32 cellular contexts compared by ENCODE assay signal in genomic region chr17:40493697-40494096, GRCh38. TPM values are rescaled to one million over a fixed set of nuclear protein-coding genes. Genes with fewer than 3 reads are reported as not detected.
A peak's percentile ranks its signal among the peaks of the same experiment; 100 is the strongest.
DNase-seq lines count a peak whose midpoint lies in the region; ATAC-seq, FAIRE-seq and TF ChIP-seq lines count a peak whose summit lies in the region.
"Had no signal": no experiment of that assay in that cellular context is flagged by ENCODE, and none has a peak within 500 bp of the region (broad histone marks: within the 10 kb centered on the region; RNA-seq: fewer than 3 reads in every experiment).

No MANE protein-coding gene starts in this region.

- H3K9me3 Mint-ChIP-seq in HFFc6 = no peaks in the 10 kb centered on the region
- H3K9me3 Mint-ChIP-seq: activated naive CD4-positive, alpha-beta T cell treated with anti-CD3 and anti-CD28 coated beads, Interleukin-2, amount 50 U/mL, for 24 hours; activated T-helper 2 cell treated with anti-CD3 and anti-CD28 coated beads, Interferon-gamma antibody, Interleukin-2, Interleukin-4, amounts not matched to agents 10 μg/mL and 5 μg/mL and 100 μg/mL, durations not matched to agents 14 hours and 24 hours and 36 hours; CD8-positive, alpha-beta T cell; IgD-negative memory B cell; nephron progenitor cell had no signal

- intact Hi-C loops in sigmoid colon (cut with DNase I) = loop anchor here (5.0 kb wide), 1 partner anchor 39 kb away; no protein-coding TSS in a partner anchor
- intact Hi-C loops in pancreas (cut with DNase I) = no loop called here

- H3K4me3 Mint-ChIP-seq in HFFc6 = no peak overlapping the region
- H3K4me3 Mint-ChIP-seq: activated naive CD4-positive, alpha-beta T cell treated with anti-CD3 and anti-CD28 coated beads, Interleukin-2, amount 50 U/mL, for 24 hours; CD8-positive, alpha-beta T cell; IgD-negative memory B cell; nephron progenitor cell had no signal

- H3K36me3 ChIP-seq in ACC112 (ENCODE audit: insufficient read depth, low read length) (no peaks in the 10 kb centered on the region), MG63 (no peaks in the 10 kb centered on the region), sigmoid colon (no peaks in the 10 kb centered on the region), pancreas (no peaks in the 10 kb centered on the region)
- H3K36me3 ChIP-seq: ascending aorta, ovary, SJSA1, upper lobe of right lung had no signal

- H3K27me3 ChIP-seq in ACC112 (ENCODE audit: insufficient read depth, low read length) = no peaks in the 10 kb centered on the region
- H3K27me3 ChIP-seq in MG63 = no peaks in the 10 kb centered on the region
- H3K27me3 ChIP-seq in sigmoid colon = no peaks in the 10 kb centered on the region
- no peaks in the 10 kb centered on the region for H3K27me3 ChIP-seq in pancreas
- H3K27me3 ChIP-seq: ascending aorta, ovary, SJSA1, upper lobe of right lung had no signal

- H3K27me3 Mint-ChIP-seq in HFFc6 (ENCODE audit: insufficient read depth) = peaks cover 4% of the 10 kb centered on the region; the same call in 1 of the 2 replicates
- H3K27me3 Mint-ChIP-seq: activated naive CD4-positive, alpha-beta T cell treated with anti-CD3 and anti-CD28 coated beads, Interleukin-2, amount 50 U/mL, for 24 hours had no signal

- TF ChIP-seq CTCF in sigmoid colon (IDR thresholded peaks at IDR 0.05) (no peak), coronary artery (IDR thresholded peaks at IDR 0.05) (no peak), pancreas (IDR thresholded peaks at IDR 0.05) (no peak), HFFc6 (IDR thresholded peaks at IDR 0.05) (no peak)

- H3K27ac ChIP-seq in ACC112 (ENCODE audit: low read depth, low read length) = peak overlapping the region; percentile 27; the same call in 1 of the 2 replicates
- H3K27ac ChIP-seq in epithelial cell of prostate = peak overlapping the region; percentile 99
- peak overlapping the region in 3 of 4 donors; percentile 42 to 94 (median 48) for H3K27ac ChIP-seq in sigmoid colon
- peak overlapping the region in 1 of 2 donors; percentile 26 for H3K27ac ChIP-seq in coronary artery
- no peak overlapping the region for H3K27ac ChIP-seq in pancreas
- H3K27ac ChIP-seq: ascending aorta, ovary, SJSA1, upper lobe of right lung had no signal

- no peak for TF ChIP-seq POLR2A in sigmoid colon (IDR thresholded peaks at IDR 0.05)

- no peak for ATAC-seq in pancreas
- ATAC-seq: CD8-positive, alpha-beta T cell; Panc1; upper lobe of right lung had no signal

- no peak overlapping the region for H2AFZ ChIP-seq in ACC112 (ENCODE audit: low read length, unreplicated experiment)

- no peak for FAIRE-seq in pancreas (lab: Jason Lieb, UNC)
- FAIRE-seq: endometrium, H54 had no signal

- H3K4me3 ChIP-seq in ACC112 (ENCODE audit: low read depth, low read length) = no peak overlapping the region
- H3K4me3 ChIP-seq in MG63 = no peak overlapping the region
- H3K4me3 ChIP-seq in sigmoid colon = no peak overlapping the region
- H3K4me3 ChIP-seq in coronary artery = no peak overlapping the region
- no peak overlapping the region for H3K4me3 ChIP-seq in pancreas
- H3K4me3 ChIP-seq: ascending aorta, ovary, SJSA1, upper lobe of right lung had no signal

- H3K4me1 Mint-ChIP-seq in HFFc6 (ENCODE audit: low read depth) = peaks cover 38% of the 10 kb centered on the region

- H3K9me3 ChIP-seq in MG63 = no peaks in the 10 kb centered on the region
- H3K9me3 ChIP-seq in sigmoid colon = no peaks in the 10 kb centered on the region
- H3K9me3 ChIP-seq in pancreas = no peaks in the 10 kb centered on the region
- H3K9me3 ChIP-seq: ascending aorta, ovary, SJSA1, upper lobe of right lung had no signal

- no peak for TF ChIP-seq EP300 in sigmoid colon (IDR thresholded peaks at IDR 0.05)

- 87 to 89% methylated on average over 4 of the region's 4 CpGs for WGBS in sigmoid colon, 2 donors
- 59 to 64% methylated on average over 4 of the region's 4 CpGs for WGBS in pancreas, 2 donors

- H3K79me2 ChIP-seq in ACC112 (ENCODE audit: control insufficient read depth, insufficient read depth, low read length, unreplicated experiment) = no peaks in the 10 kb centered on the region

- peak; percentile 34 for DNase-seq in MG63
- DNase-seq in epithelial cell of prostate (ENCODE audit: low read depth, low spot score) = no peak
- no peak for DNase-seq in sigmoid colon
- no peak for DNase-seq in coronary artery (ENCODE audit: low spot score)
- DNase-seq in NCI-H2107 treated with DMSO at 0.1 percent for 48 hours (lab: John Stamatoyannopoulos, UW; ENCODE audit: unreplicated experiment) = no peak
- no peak for DNase-seq in pancreas
- no peak for DNase-seq in HFFc6
- DNase-seq: activated CD4-positive, alpha-beta T cell treated with anti-CD3 and anti-CD28 coated beads, Interleukin-2, amount 50 U/mL, for 48 hours; AML-193; CD8-positive, alpha-beta T cell; dermis blood vessel endothelial cell; glutamatergic neuron; islet precursor cell; NCI-H1105; NCI-H187 treated with DMSO at 0.1 percent for 48 hours; NCI-H526; nephron progenitor cell; NK-92 treated with Interleukin-12 subunit alpha and Interleukin-12 subunit beta, amount 100 ng/mL, for 24 hours; ovary; stimulated activated CD4-positive, alpha-beta T cell treated with anti-CD3 and anti-CD28 coated beads, Interleukin-2, amount 100 ng/mL, for 48 hours; T-helper 1 cell; upper lobe of right lung had no signal

- peaks cover 31% of the 10 kb centered on the region for H3K4me1 ChIP-seq in ACC112 (ENCODE audit: control insufficient read depth, insufficient read depth, low read length, unreplicated experiment)
- H3K4me1 ChIP-seq in sigmoid colon = peaks cover 4 to 54% (median 46%) of the 10 kb centered on the region in 4 donors
- peaks cover 0 to 3% (median 0%) of the 10 kb centered on the region in 3 donors for H3K4me1 ChIP-seq in pancreas

- no peaks in the 10 kb centered on the region for H3K36me3 Mint-ChIP-seq in HFFc6 (ENCODE audit: low read depth)
- H3K36me3 Mint-ChIP-seq: activated naive CD4-positive, alpha-beta T cell treated with anti-CD3 and anti-CD28 coated beads, Interleukin-2, amount 50 U/mL, for 24 hours; CD8-positive, alpha-beta T cell; IgD-negative memory B cell had no signal

- no peak overlapping the region for H3K27ac Mint-ChIP-seq in HFFc6
- H3K27ac Mint-ChIP-seq: activated naive CD4-positive, alpha-beta T cell treated with anti-CD3 and anti-CD28 coated beads, Interleukin-2, amount 50 U/mL, for 24 hours; activated T-helper 2 cell treated with anti-CD3 and anti-CD28 coated beads, Interferon-gamma antibody, Interleukin-2, Interleukin-4, amounts not matched to agents 10 μg/mL and 5 μg/mL and 100 μg/mL, durations not matched to agents 14 hours and 24 hours and 36 hours; CD8-positive, alpha-beta T cell; IgD-negative memory B cell had no signal

RNA-seq across cellular contexts. Expression of gene TNS4, which starts 7.7 kb away (rescaled TPM):
- not detected in 2 replicates for total RNA-seq in MG63 (2014; rRNA removed; shearing (Covaris generic); ENCODE audit: low replicate concordance)
- total RNA-seq in sigmoid colon (not detected), pancreas (under 1 TPM in 2 of 6 donors, not detected in 4; 0.16 to 0.24 TPM)
- polyA plus RNA-seq in sigmoid colon (1 to 10 TPM; 1.2 to 6.9 (median 1.8) TPM), pancreas (not detected)
- total RNA-seq in HFFc6 (2021; fragmentation: NEBNext Ultra II Directional; extraction: Animal tissue kit (Norgen Biotek cat#: 25700)) = under 1 TPM in 1 of 6 experiments, not detected in 5; 0.17 TPM
- total RNA-seq: ascending aorta, dermis blood vessel endothelial cell, SJSA1, subcutaneous adipose tissue had no signal
- polyA plus RNA-seq: IgD-negative memory B cell had no signal

RNA-seq across cellular contexts. Expression of gene IGFBP4, which starts 50.4 kb away (rescaled TPM):
- 7.9 and 12.4 TPM in 2 replicates for total RNA-seq in MG63 (2014; rRNA removed; shearing (Covaris generic); ENCODE audit: low replicate concordance)
- total RNA-seq in sigmoid colon (100 to 1,000 TPM; 198 to 440 (median 325) TPM), pancreas (100 to 1,000 TPM in 3 of 6 donors, 10 to 100 TPM in 3; 30.2 to 190 (median 80.4) TPM)
- polyA plus RNA-seq in sigmoid colon (100 to 1,000 TPM in 2 of 3 donors, 10 to 100 TPM in 1; 30.3 to 242 (median 108) TPM), pancreas (10 to 100 TPM; 58.7 to 72.3 TPM)
- 100 to 1,000 TPM; 575 to 816 (median 659) TPM for total RNA-seq in HFFc6 (2021; fragmentation: NEBNext Ultra II Directional; extraction: Animal tissue kit (Norgen Biotek cat#: 25700))

Comparison
In these comparisons a context has a peak if more than half of its experiments do, and no peak if none do; other contexts are left out.
1. H3K27ac ChIP-seq: peak in ACC112 (single experiment), epithelial cell of prostate (single experiment) and sigmoid colon (3 of 4); none in pancreas (0 of 4).